21 cellular contexts compared by ENCODE assay signal in the genomic region with DNA sequence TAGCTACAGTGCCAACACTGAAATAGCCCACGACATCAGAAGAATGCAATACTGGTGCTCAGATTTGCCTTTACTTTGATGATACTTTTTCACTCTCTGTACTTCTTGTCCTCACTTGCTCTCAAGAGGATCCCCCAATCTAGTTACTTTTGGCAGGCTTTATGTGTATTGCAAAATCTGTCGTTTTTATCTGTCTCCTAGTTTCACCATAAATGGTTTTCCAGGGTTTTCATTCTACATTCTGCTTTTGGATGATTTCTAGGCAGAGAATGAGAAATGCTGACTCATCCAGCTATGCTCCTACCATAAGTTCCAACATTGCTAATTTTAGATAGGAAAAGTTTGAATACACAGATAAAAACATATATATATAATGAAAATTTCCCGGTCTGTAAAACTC.
"Had no signal": no experiment of that assay in that cellular context is flagged by ENCODE, and none has a peak within 500 bp of the region (broad histone marks: within the 10 kb centered on the region; RNA-seq: fewer than 3 reads in every experiment).

No MANE protein-coding gene starts in this region.

- H3K4me1 Mint-ChIP-seq: naive B cell; stimulated activated naive B cell treated with anti-CD40 and anti-IgM and Interleukin-4, amounts not matched to agents 10 μg/mL and 1 μg/mL and 100 μg/mL, for 72 hours had no signal

- H3K9me3 ChIP-seq: heart right ventricle had no signal

- H3K27me3 ChIP-seq: cardiac muscle cell, heart right ventricle had no signal

- ATAC-seq: activated T-cell treated with anti-CD3 and anti-CD28 coated beads, Interleukin-2, amount 50 U/mL, for 4 hours; stimulated activated naive B cell treated with anti-CD40 and anti-IgM and Interleukin-4, amounts not matched to agents 10 μg/mL and 1 μg/mL and 100 μg/mL, for 72 hours had no signal

- H3K9me3 Mint-ChIP-seq: activated T-cell treated with anti-CD3 and anti-CD28 coated beads, Interleukin-2, amount 50 U/mL, for 4 hours; mesothelial cell of epicardium; stimulated activated naive B cell treated with anti-CD40 and anti-IgM and Interleukin-4, amounts not matched to agents 10 μg/mL and 1 μg/mL and 100 μg/mL, for 72 hours; T-helper 2 cell treated with Interferon-gamma antibody and Interleukin-4, amounts not matched to agents 5 μg/mL and 100 μg/mL, for 36 hours; type B pancreatic cell had no signal

- H3K36me3 Mint-ChIP-seq: activated naive CD8-positive, alpha-beta T cell; mesothelial cell of epicardium; naive B cell; stimulated activated naive B cell treated with anti-CD40 and anti-IgM and Interleukin-4, amounts not matched to agents 10 μg/mL and 1 μg/mL and 100 μg/mL, for 72 hours; type B pancreatic cell had no signal

- H3K27ac Mint-ChIP-seq: activated naive CD8-positive, alpha-beta T cell; mesothelial cell of epicardium; naive B cell; stimulated activated naive B cell treated with anti-CD40 and anti-IgM and Interleukin-4, amounts not matched to agents 10 μg/mL and 1 μg/mL and 100 μg/mL, for 72 hours; T-helper 2 cell treated with Interferon-gamma antibody and Interleukin-4, amounts not matched to agents 5 μg/mL and 100 μg/mL, for 36 hours; type B pancreatic cell had no signal

- FAIRE-seq: colon, endothelial cell of umbilical vein, frontal cortex, keratinocyte had no signal

- H3K4me1 ChIP-seq: heart right ventricle, parathyroid adenoma had no signal

- H3K4me3 ChIP-seq: cardiac muscle cell, heart right ventricle had no signal

- H3K36me3 ChIP-seq: cardiac muscle cell, heart right ventricle had no signal

- H3K9ac ChIP-seq: parathyroid adenoma had no signal

- H3K4me3 Mint-ChIP-seq: activated naive CD8-positive, alpha-beta T cell; activated T-cell treated with anti-CD3 and anti-CD28 coated beads, Interleukin-2, amount 50 U/mL, for 4 hours; mesothelial cell of epicardium; naive B cell; stimulated activated naive B cell treated with anti-CD40 and anti-IgM and Interleukin-4, amounts not matched to agents 10 μg/mL and 1 μg/mL and 100 μg/mL, for 72 hours; T-helper 2 cell treated with Interferon-gamma antibody and Interleukin-4, amounts not matched to agents 5 μg/mL and 100 μg/mL, for 36 hours; type B pancreatic cell had no signal

- H3K27me3 Mint-ChIP-seq: naive B cell; stimulated activated naive B cell treated with anti-CD40 and anti-IgM and Interleukin-4, amounts not matched to agents 10 μg/mL and 1 μg/mL and 100 μg/mL, for 72 hours; type B pancreatic cell had no signal

- H3K27ac ChIP-seq: cardiac muscle cell, heart right ventricle, parathyroid adenoma had no signal

- DNase-seq: activated CD4-positive, alpha-beta T cell treated with anti-CD3 and anti-CD28 coated beads, Interleukin-2, amount 50 U/mL, for 48 hours; activated CD4-positive, CD25-positive, alpha-beta regulatory T cell treated with anti-CD3 and anti-CD28 coated beads, Interleukin-2, amount 50 U/mL, for 72 hours; activated effector memory CD4-positive, alpha-beta T cell treated with anti-CD3 and anti-CD28 coated beads, Interleukin-2, amount 50 U/mL, for 16 hours; activated T-cell treated with anti-CD3 and anti-CD28 coated beads, Interleukin-2, amount 50 U/mL, for 4 hours; anterior cingulate cortex; heart right ventricle; naive B cell; stimulated activated CD4-positive, alpha-beta T cell treated with anti-CD3 and anti-CD28 coated beads, Interleukin-2, amount 100 ng/mL, for 24 hours; stimulated activated naive B cell treated with anti-CD40 and anti-IgM and Interleukin-4, amounts not matched to agents 10 μg/mL and 1 μg/mL and 100 μg/mL, for 72 hours; substantia nigra; SW 1271 had no signal
